In genomic region chr11:68379216-68379615, GRCh38 we compare ENCODE assay signal across 15 cellular contexts.
DNase-seq lines count a peak whose midpoint lies in the region; ATAC-seq and TF ChIP-seq lines count a peak whose summit lies in the region.
"Had no signal": no experiment of that assay in that cellular context is flagged by ENCODE, and none has a peak within 500 bp of the region (broad histone marks: within the 10 kb centered on the region; RNA-seq: fewer than 3 reads in every experiment).

No MANE protein-coding gene starts in this region.

- peaks cover 25 to 38% (median 33%) of the 10 kb centered on the region in 3 donors for H3K4me1 Mint-ChIP-seq in IgD-negative memory B cell
- H3K4me1 Mint-ChIP-seq in WTC11: peaks cover 5% of the 10 kb centered on the region
- H3K4me1 Mint-ChIP-seq in type B pancreatic cell (ENCODE audit: unreplicated experiment): peaks cover 39% of the 10 kb centered on the region
- H3K4me1 Mint-ChIP-seq in activated naive CD8-positive, alpha-beta T cell treated with anti-CD3 and anti-CD28 coated beads for 36 hours: peaks cover 17% of the 10 kb centered on the region
- H3K4me1 Mint-ChIP-seq: activated T-helper 17 cell treated with anti-CD3 and anti-CD28 coated beads, Interleukin-2, amount 50 U/mL, for 72 hours had no signal

- peak overlapping the region in 1 of 4 donors; percentile 94 for H3K4me3 Mint-ChIP-seq in IgD-negative memory B cell
- H3K4me3 Mint-ChIP-seq in WTC11: no peak overlapping the region
- H3K4me3 Mint-ChIP-seq in type B pancreatic cell: no peak overlapping the region
- no peak overlapping the region for H3K4me3 Mint-ChIP-seq in activated naive CD8-positive, alpha-beta T cell treated with anti-CD3 and anti-CD28 coated beads for 36 hours
- H3K4me3 Mint-ChIP-seq: activated T-helper 17 cell treated with anti-CD3 and anti-CD28 coated beads, Interleukin-2, amount 50 U/mL, for 72 hours had no signal

- no peak for DNase-seq in WTC11 (ENCODE audit: low spot score)
- peak; percentile 40 to 56 for DNase-seq in lung microvascular endothelial cell (ENCODE audit: low read depth in 2 of 2)
- DNase-seq in type B pancreatic cell (ENCODE audit: extremely low spot score, unreplicated experiment): no peak
- no peak for DNase-seq in substantia nigra (lab: John Stamatoyannopoulos, UW)
- no peak for DNase-seq in T-helper 2 cell
- DNase-seq in activated naive CD8-positive, alpha-beta T cell treated with anti-CD3 and anti-CD28 coated beads for 36 hours: no peak
- DNase-seq: amygdala, kidney, NCI-H1930, NCI-H748 treated with DMSO at 0.1 percent for 48 hours, posterior cingulate gyrus had no signal

- peak overlapping the region in 2 of 3 donors; percentile 23 to 52 for H3K27ac Mint-ChIP-seq in IgD-negative memory B cell
- 0 out of 2 replicates have a peak overlapping the region, but pooled peaks have one; percentile 47 for H3K27ac Mint-ChIP-seq in WTC11
- H3K27ac Mint-ChIP-seq in type B pancreatic cell: peak overlapping the region; percentile 89
- H3K27ac Mint-ChIP-seq in activated naive CD8-positive, alpha-beta T cell treated with anti-CD3 and anti-CD28 coated beads for 36 hours: no peak overlapping the region
- H3K27ac Mint-ChIP-seq: activated T-helper 17 cell treated with anti-CD3 and anti-CD28 coated beads, Interleukin-2, amount 50 U/mL, for 72 hours had no signal

- TF ChIP-seq CTCF in WTC11 (IDR thresholded peaks at IDR 0.05) (no peak), type B pancreatic cell (conservative IDR thresholded peaks at IDR 0.05) (no peak)

- H3K9me3 Mint-ChIP-seq in IgD-negative memory B cell (no peaks in the 10 kb centered on the region), WTC11 (no peaks in the 10 kb centered on the region), type B pancreatic cell (no peaks in the 10 kb centered on the region)
- no peaks in the 10 kb centered on the region for H3K9me3 Mint-ChIP-seq in activated naive CD8-positive, alpha-beta T cell treated with anti-CD3 and anti-CD28 coated beads for 36 hours
- H3K9me3 Mint-ChIP-seq: activated T-helper 17 cell treated with anti-CD3 and anti-CD28 coated beads, Interleukin-2, amount 50 U/mL, for 72 hours had no signal

- ATAC-seq in WTC11: no peak
- ATAC-seq: activated T-helper 17 cell treated with anti-CD3 and anti-CD28 coated beads, Interleukin-2, amount 50 U/mL, for 72 hours; heart left ventricle had no signal

- POLR2A ChIA-PET in WTC11 (lab: Charles Lee): no interaction called here

- CTCF ChIA-PET in WTC11 (lab: Charles Lee): no interaction called here

- no peak overlapping the region for H3K27ac ChIP-seq in substantia nigra (ENCODE audit: low read depth, low read length, poor library complexity, severe bottlenecking)

- H3K27me3 Mint-ChIP-seq in IgD-negative memory B cell (peaks cover 5% of the 10 kb centered on the region), WTC11 (ENCODE audit: low read depth) (no peaks in the 10 kb centered on the region), type B pancreatic cell (no peaks in the 10 kb centered on the region)
- no peaks in the 10 kb centered on the region for H3K27me3 Mint-ChIP-seq in activated naive CD8-positive, alpha-beta T cell treated with anti-CD3 and anti-CD28 coated beads for 36 hours

- H3K36me3 Mint-ChIP-seq in IgD-negative memory B cell (no peaks in the 10 kb centered on the region), WTC11 (no peaks in the 10 kb centered on the region), type B pancreatic cell (no peaks in the 10 kb centered on the region)
- H3K36me3 Mint-ChIP-seq in activated naive CD8-positive, alpha-beta T cell treated with anti-CD3 and anti-CD28 coated beads for 36 hours: no peaks in the 10 kb centered on the region
- H3K36me3 Mint-ChIP-seq: CD14-positive monocyte had no signal

TF ChIP-seq in WTC11, 78 proteins besides CTCF, POLR2A, EP300 and RAD21 (continues in another document):
- no peak for TF ChIP-seq NR2C2 (CRISPR knock-in tag; IDR thresholded peaks at IDR 0.05)
- TF ChIP-seq, protein P1, sequence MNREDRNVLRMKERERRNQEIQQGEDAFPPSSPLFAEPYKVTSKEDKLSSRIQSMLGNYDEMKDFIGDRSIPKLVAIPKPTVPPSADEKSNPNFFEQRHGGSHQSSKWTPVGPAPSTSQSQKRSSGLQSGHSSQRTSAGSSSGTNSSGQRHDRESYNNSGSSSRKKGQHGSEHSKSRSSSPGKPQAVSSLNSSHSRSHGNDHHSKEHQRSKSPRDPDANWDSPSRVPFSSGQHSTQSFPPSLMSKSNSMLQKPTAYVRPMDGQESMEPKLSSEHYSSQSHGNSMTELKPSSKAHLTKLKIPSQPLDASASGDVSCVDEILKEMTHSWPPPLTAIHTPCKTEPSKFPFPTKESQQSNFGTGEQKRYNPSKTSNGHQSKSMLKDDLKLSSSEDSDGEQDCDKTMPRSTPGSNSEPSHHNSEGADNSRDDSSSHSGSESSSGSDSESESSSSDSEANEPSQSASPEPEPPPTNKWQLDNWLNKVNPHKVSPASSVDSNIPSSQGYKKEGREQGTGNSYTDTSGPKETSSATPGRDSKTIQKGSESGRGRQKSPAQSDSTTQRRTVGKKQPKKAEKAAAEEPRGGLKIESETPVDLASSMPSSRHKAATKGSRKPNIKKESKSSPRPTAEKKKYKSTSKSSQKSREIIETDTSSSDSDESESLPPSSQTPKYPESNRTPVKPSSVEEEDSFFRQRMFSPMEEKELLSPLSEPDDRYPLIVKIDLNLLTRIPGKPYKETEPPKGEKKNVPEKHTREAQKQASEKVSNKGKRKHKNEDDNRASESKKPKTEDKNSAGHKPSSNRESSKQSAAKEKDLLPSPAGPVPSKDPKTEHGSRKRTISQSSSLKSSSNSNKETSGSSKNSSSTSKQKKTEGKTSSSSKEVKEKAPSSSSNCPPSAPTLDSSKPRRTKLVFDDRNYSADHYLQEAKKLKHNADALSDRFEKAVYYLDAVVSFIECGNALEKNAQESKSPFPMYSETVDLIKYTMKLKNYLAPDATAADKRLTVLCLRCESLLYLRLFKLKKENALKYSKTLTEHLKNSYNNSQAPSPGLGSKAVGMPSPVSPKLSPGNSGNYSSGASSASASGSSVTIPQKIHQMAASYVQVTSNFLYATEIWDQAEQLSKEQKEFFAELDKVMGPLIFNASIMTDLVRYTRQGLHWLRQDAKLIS (CRISPR knock-in tag; IDR thresholded peaks at IDR 0.05; ENCODE audit: borderline replicate concordance): no peak
- no peak for TF ChIP-seq HMGA2 (CRISPR knock-in tag; IDR thresholded peaks at IDR 0.05)
- no peak for TF ChIP-seq ZNF281 (CRISPR knock-in tag; IDR thresholded peaks at IDR 0.05)
- TF ChIP-seq MXD4 (CRISPR knock-in tag; IDR thresholded peaks at IDR 0.05; ENCODE audit: borderline replicate concordance): no peak
- TF ChIP-seq, protein P2, sequence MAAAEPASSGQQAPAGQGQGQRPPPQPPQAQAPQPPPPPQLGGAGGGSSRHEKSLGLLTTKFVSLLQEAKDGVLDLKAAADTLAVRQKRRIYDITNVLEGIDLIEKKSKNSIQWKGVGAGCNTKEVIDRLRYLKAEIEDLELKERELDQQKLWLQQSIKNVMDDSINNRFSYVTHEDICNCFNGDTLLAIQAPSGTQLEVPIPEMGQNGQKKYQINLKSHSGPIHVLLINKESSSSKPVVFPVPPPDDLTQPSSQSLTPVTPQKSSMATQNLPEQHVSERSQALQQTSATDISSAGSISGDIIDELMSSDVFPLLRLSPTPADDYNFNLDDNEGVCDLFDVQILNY (CRISPR knock-in tag; IDR thresholded peaks at IDR 0.05): no peak
- TF ChIP-seq, protein P3, sequence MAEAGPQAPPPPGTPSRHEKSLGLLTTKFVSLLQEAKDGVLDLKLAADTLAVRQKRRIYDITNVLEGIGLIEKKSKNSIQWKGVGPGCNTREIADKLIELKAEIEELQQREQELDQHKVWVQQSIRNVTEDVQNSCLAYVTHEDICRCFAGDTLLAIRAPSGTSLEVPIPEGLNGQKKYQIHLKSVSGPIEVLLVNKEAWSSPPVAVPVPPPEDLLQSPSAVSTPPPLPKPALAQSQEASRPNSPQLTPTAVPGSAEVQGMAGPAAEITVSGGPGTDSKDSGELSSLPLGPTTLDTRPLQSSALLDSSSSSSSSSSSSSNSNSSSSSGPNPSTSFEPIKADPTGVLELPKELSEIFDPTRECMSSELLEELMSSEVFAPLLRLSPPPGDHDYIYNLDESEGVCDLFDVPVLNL (CRISPR knock-in tag; IDR thresholded peaks at IDR 0.05; ENCODE audit: borderline replicate concordance, low read depth): no peak
- no peak for TF ChIP-seq ZNF138 (CRISPR knock-in tag; conservative IDR thresholded peaks at IDR 0.05)
- TF ChIP-seq ZNF317 (CRISPR knock-in tag; IDR thresholded peaks at IDR 0.05; ENCODE audit: borderline replicate concordance, low read depth): no peak
- TF ChIP-seq, protein P4, sequence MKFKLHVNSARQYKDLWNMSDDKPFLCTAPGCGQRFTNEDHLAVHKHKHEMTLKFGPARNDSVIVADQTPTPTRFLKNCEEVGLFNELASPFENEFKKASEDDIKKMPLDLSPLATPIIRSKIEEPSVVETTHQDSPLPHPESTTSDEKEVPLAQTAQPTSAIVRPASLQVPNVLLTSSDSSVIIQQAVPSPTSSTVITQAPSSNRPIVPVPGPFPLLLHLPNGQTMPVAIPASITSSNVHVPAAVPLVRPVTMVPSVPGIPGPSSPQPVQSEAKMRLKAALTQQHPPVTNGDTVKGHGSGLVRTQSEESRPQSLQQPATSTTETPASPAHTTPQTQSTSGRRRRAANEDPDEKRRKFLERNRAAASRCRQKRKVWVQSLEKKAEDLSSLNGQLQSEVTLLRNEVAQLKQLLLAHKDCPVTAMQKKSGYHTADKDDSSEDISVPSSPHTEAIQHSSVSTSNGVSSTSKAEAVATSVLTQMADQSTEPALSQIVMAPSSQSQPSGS (CRISPR knock-in tag; IDR thresholded peaks at IDR 0.05; ENCODE audit: borderline replicate concordance, low read depth): no peak

Comparison
In these comparisons a context has a peak if more than half of its experiments do, and no peak if none do; other contexts are left out.
1. DNase-seq: peak in lung microvascular endothelial cell (2 of 2); none in WTC11 (single experiment), type B pancreatic cell (single experiment), substantia nigra (0 of 49), T-helper 2 cell (0 of 5) and activated naive CD8-positive, alpha-beta T cell treated with anti-CD3 and anti-CD28 coated beads for 36 hours (single experiment).